ENCODE assay signal across 1 cellular context in genomic region chrX:23202316-23202715, GRCh38.
TF ChIP-seq lines count a peak whose summit lies in the region.

No MANE protein-coding gene starts in this region.

TF ChIP-seq in GM23338, 12 proteins besides CTCF, POLR2A, EP300 and RAD21 (continued from another document):
- TF ChIP-seq ZNF462 (CRISPR knock-in tag; IDR thresholded peaks at IDR 0.05): no peak
